22 cellular contexts compared by ENCODE assay signal in the genomic region with DNA sequence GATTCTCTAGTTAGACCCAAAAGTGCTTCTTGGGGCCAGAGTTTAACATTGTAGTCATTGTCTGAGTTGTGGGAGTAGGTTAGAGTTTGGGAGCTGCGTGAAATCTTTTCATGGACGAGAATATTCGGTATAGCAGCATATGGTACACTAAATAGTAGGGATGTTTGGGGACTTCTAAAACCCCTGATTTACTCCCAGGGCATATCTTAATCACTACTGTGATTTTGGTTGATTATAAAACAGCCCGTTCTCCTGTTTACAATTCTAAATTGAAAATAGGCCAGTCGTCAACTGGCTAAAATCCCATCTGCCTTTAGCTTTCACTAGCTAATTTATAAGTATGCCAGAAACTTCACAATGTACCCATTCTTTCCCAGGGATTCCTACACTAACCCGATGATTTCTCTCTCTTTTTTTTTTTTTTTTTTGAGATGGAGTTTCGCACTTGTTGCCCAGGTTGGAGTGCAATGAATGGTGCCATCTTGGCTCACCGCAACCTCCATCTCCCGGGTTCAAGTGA. TPM values are rescaled to one million over a fixed set of nuclear protein-coding genes. Genes with fewer than 3 reads are reported as not detected.
DNase-seq lines count a peak whose midpoint lies in the region; FAIRE-seq and TF ChIP-seq lines count a peak whose summit lies in the region.
"Had no signal": no experiment of that assay in that cellular context is flagged by ENCODE, and none has a peak within 500 bp of the region (broad histone marks: within the 10 kb centered on the region; RNA-seq: fewer than 3 reads in every experiment).

No MANE protein-coding gene starts in this region.

- no peaks in the 10 kb centered on the region for H3K9me2 ChIP-seq in Karpas-422 (replicated peaks; ENCODE audit: insufficient read depth, low read length)

- no peak for TF ChIP-seq EP300 in tibial nerve (IDR thresholded peaks at IDR 0.05)

- TF ChIP-seq CTCF in tibial nerve (IDR thresholded peaks at IDR 0.05): no peak

- H3K36me3 ChIP-seq in Karpas-422 (ENCODE audit: insufficient read depth, low read length) (peaks cover 28% of the 10 kb centered on the region), tibial nerve (peaks cover 0 to 22% (median 0%) of the 10 kb centered on the region in 3 donors)

- WGBS in tibial nerve, 2 donors: 57 to 61% methylated on average over 9 of the region's 9 CpGs

- H4K20me1 ChIP-seq in Karpas-422 (ENCODE audit: insufficient read depth, low read depth, low read length): no peaks in the 10 kb centered on the region
- H4K20me1 ChIP-seq: BLaER1 had no signal

- H3K27ac ChIP-seq in Karpas-422 (ENCODE audit: low read length) (no peak overlapping the region), tibial nerve (peak overlapping the region in 3 of 4 donors; percentile 20 to 77 (median 62))
- H3K27ac ChIP-seq: BLaER1, PC-9 had no signal

- H3K27me3 ChIP-seq in Karpas-422 (ENCODE audit: low read length) (no peaks in the 10 kb centered on the region), tibial nerve (no peaks in the 10 kb centered on the region)
- H3K27me3 ChIP-seq: BLaER1, MG63 had no signal

- no peak for TF ChIP-seq POLR2A in tibial nerve (IDR thresholded peaks at IDR 0.05)

- no peaks in the 10 kb centered on the region for H3K4me1 ChIP-seq in Karpas-422 (ENCODE audit: low read length)
- H3K4me1 ChIP-seq in tibial nerve: peaks cover 0 to 7% (median 0%) of the 10 kb centered on the region in 4 donors
- H3K4me1 ChIP-seq: BLaER1 had no signal

- FAIRE-seq in frontal cortex (lab: Jason Lieb, UNC): peak; percentile 44
- FAIRE-seq: D721Med had no signal

- H3K9me3 ChIP-seq in Karpas-422 (ENCODE audit: low read length): no peaks in the 10 kb centered on the region
- H3K9me3 ChIP-seq in tibial nerve: peaks cover 0 to 5% (median 0%) of the 10 kb centered on the region in 4 donors
- H3K9me3 ChIP-seq: MG63 had no signal

- no peak overlapping the region for H2AFZ ChIP-seq in Karpas-422 (ENCODE audit: low read length)
- H2AFZ ChIP-seq: PC-9 had no signal

- H3K79me2 ChIP-seq in Karpas-422 (ENCODE audit: low read length): no peaks in the 10 kb centered on the region

- peak; percentile 9 for DNase-seq in Karpas-422
- DNase-seq in frontal cortex (ENCODE audit: low spot score in 2 of 2): no peak
- peak; percentile 87 for DNase-seq in pons (ENCODE audit: low spot score)
- DNase-seq in tibial nerve (ENCODE audit: low spot score in 2 of 2): no peak
- DNase-seq in amniotic stem cell (lab: John Stamatoyannopoulos, UW): no peak
- DNase-seq in occipital lobe (lab: John Stamatoyannopoulos, UW): no peak
- DNase-seq in NCI-H2196 (lab: John Stamatoyannopoulos, UW; ENCODE audit: unreplicated experiment): no peak
- DNase-seq: CD4-positive, CD25-positive, alpha-beta regulatory T cell; H7; KBM-7; MG63; NCI-H1105 treated with DMSO at 0.1 percent for 48 hours; NCI-H146; NCI-H2029; NCI-H446 treated with DMSO at 0.1 percent for 48 hours; NCI-H526; NCI-H82; PC-9; Right ventricle myocardium superior; RPMI8226 had no signal

- H3K4me2 ChIP-seq in Karpas-422 (ENCODE audit: low read depth, low read length, poor library complexity, severe bottlenecking): no peak overlapping the region
- H3K4me2 ChIP-seq: BLaER1, PC-9 had no signal

- H3K9ac ChIP-seq in Karpas-422 (ENCODE audit: low read length): no peak overlapping the region
- H3K9ac ChIP-seq: BLaER1 had no signal

- no peak overlapping the region for H3K4me3 ChIP-seq in Karpas-422 (ENCODE audit: low read length)
- no peak overlapping the region for H3K4me3 ChIP-seq in tibial nerve
- H3K4me3 ChIP-seq: BLaER1, MG63, PC-9 had no signal

RNA-seq across cellular contexts. Expression of gene MOB4, which starts 44.3 kb away (rescaled TPM):
- 16.1 and 36.9 TPM in 2 replicates for total RNA-seq in Karpas-422 (2014; rRNA removed; shearing (Covaris generic); ENCODE audit: low replicate concordance)
- 88.9 TPM for total RNA-seq in frontal cortex
- total RNA-seq in tibial nerve: 10 to 100 TPM; 14.7 to 21.9 (median 18.4) TPM
- 101 TPM for total RNA-seq in occipital lobe

Comparison
In these comparisons a context has a peak if more than half of its experiments do, and no peak if none do; other contexts are left out.
1. DNase-seq: peak in Karpas-422 (single experiment) and pons (single experiment); none in frontal cortex (0 of 2), tibial nerve (0 of 2), amniotic stem cell (single experiment), occipital lobe (single experiment) and NCI-H2196 (single experiment).